ENCODE assay signal across 12 cellular contexts in genomic region chr11:46281374-46281831, GRCh38. TPM values are rescaled to one million over a fixed set of nuclear protein-coding genes. Genes with fewer than 3 reads are reported as not detected.
DNase-seq lines count a peak whose midpoint lies in the region; ATAC-seq and TF ChIP-seq lines count a peak whose summit lies in the region.
"Had no signal": no experiment of that assay in that cellular context is flagged by ENCODE, and none has a peak within 500 bp of the region (broad histone marks: within the 10 kb centered on the region; RNA-seq: fewer than 3 reads in every experiment).

No MANE protein-coding gene starts in this region.

- H3K27me3 Mint-ChIP-seq in Calu3 (ENCODE audit: unreplicated experiment) (peaks cover 100% of the 10 kb centered on the region), osteocyte (ENCODE audit: unreplicated experiment) (no peaks in the 10 kb centered on the region)

- H3K4me3 Mint-ChIP-seq in Calu3 (ENCODE audit: low read depth, unreplicated experiment) (no peak overlapping the region), osteocyte (ENCODE audit: unreplicated experiment) (peak overlapping the region; percentile 39)

- H3K36me3 ChIP-seq in esophagus muscularis mucosa, result no peaks in the 10 kb centered on the region
- H3K36me3 ChIP-seq: HAP-1 had no signal

- BruUV-seq in Calu3 (replicated peaks; lab: Mats Ljungman, UMichigan), result no TSS peak

- TF ChIP-seq CTCF in Calu3 (IDR thresholded peaks at IDR 0.05; ENCODE audit: unreplicated experiment), result no peak
- TF ChIP-seq CTCF in esophagus muscularis mucosa (IDR thresholded peaks at IDR 0.05), result no peak
- no peak for TF ChIP-seq CTCF in osteocyte (IDR thresholded peaks at IDR 0.05)
- no peak for TF ChIP-seq CTCF in foreskin keratinocyte (conservative IDR thresholded peaks at IDR 0.05)
- TF ChIP-seq CTCF in GM13976 (IDR thresholded peaks at IDR 0.05; ENCODE audit: borderline replicate concordance, control extremely low read depth, extremely low read depth, insufficient read depth, missing control alignments), result no peak

- no peak for DNase-seq in Calu3
- DNase-seq in NAMALWA (ENCODE audit: low spot score), result peak; percentile 28
- no peak for DNase-seq in esophagus muscularis mucosa (ENCODE audit: extremely low spot score)
- DNase-seq in osteocyte (ENCODE audit: extremely low spot score, unreplicated experiment), result no peak
- no peak for DNase-seq in foreskin keratinocyte
- DNase-seq in SK-N-DZ (ENCODE audit: low spot score), result no peak
- DNase-seq in GM13976 (ENCODE audit: low spot score), result no peak
- DNase-seq: NCI-H2081 treated with DMSO at 0.1 percent for 48 hours, T-helper 1 cell had no signal

- H3K27ac ChIP-seq in esophagus muscularis mucosa (replicated peaks in 1 of 4) (peak overlapping the region in 3 of 4 donors; percentile 24 to 42 (median 28)), foreskin keratinocyte (no peak overlapping the region)

- ATAC-seq in foreskin keratinocyte (no peak), GM21723 (IDR thresholded peaks at IDR 0.05; ENCODE audit: unreplicated experiment) (no peak)
- ATAC-seq: pancreas had no signal

- TF ChIP-seq POLR2A in esophagus muscularis mucosa (IDR thresholded peaks at IDR 0.05; ENCODE audit: low read depth), result no peak

- peak overlapping the region; percentile 54 for H3K27ac Mint-ChIP-seq in Calu3 (ENCODE audit: unreplicated experiment)
- peak overlapping the region; percentile 56 for H3K27ac Mint-ChIP-seq in osteocyte (ENCODE audit: unreplicated experiment)

- H3K4me1 ChIP-seq in esophagus muscularis mucosa (peaks cover 37 to 56% (median 48%) of the 10 kb centered on the region in 4 donors), foreskin keratinocyte (no peaks in the 10 kb centered on the region)

- no peaks in the 10 kb centered on the region for H3K9me3 ChIP-seq in esophagus muscularis mucosa
- H3K9me3 ChIP-seq: HAP-1, pancreas had no signal

- H3K4me1 Mint-ChIP-seq in Calu3 (ENCODE audit: low read depth, unreplicated experiment) (peaks cover 23% of the 10 kb centered on the region), osteocyte (ENCODE audit: unreplicated experiment) (peaks cover 58% of the 10 kb centered on the region)

- TF ChIP-seq EP300 in esophagus muscularis mucosa (IDR thresholded peaks at IDR 0.05), result no peak

- no peak overlapping the region for H3K4me3 ChIP-seq in esophagus muscularis mucosa
- H3K4me3 ChIP-seq: HAP-1 had no signal

- intact Hi-C loops in Calu3 (cut with micrococcal nuclease; ENCODE audit: unreplicated experiment), result no loop called here
- intact Hi-C loops in esophagus muscularis mucosa (cut with DNase I), result no loop called here

- CTCF ChIA-PET in Calu3 (lab: Charles Lee), result no interaction called here

- H3K36me3 Mint-ChIP-seq in Calu3 (ENCODE audit: insufficient read depth, unreplicated experiment) (no peaks in the 10 kb centered on the region), osteocyte (ENCODE audit: unreplicated experiment) (peaks cover 2% of the 10 kb centered on the region)

- H3K9me3 Mint-ChIP-seq in Calu3 (ENCODE audit: low read depth, unreplicated experiment), result no peaks in the 10 kb centered on the region
- H3K9me3 Mint-ChIP-seq in osteocyte (ENCODE audit: unreplicated experiment), result no peaks in the 10 kb centered on the region

- 43% methylated on average over 3 of the region's 7 CpGs for WGBS in esophagus muscularis mucosa

- H3K27me3 ChIP-seq in esophagus muscularis mucosa (peaks cover 0 to 39% (median 16%) of the 10 kb centered on the region in 4 donors), foreskin keratinocyte (peaks cover 47% of the 10 kb centered on the region)
- H3K27me3 ChIP-seq: pancreas had no signal

- in situ Hi-C loops in GM13976 (cut with MboI; ENCODE audit: low sequenced_read_pairs, unreplicated experiment), result no loop called here

RNA-seq across cellular contexts. Expression of gene CREB3L1, which starts 3.9 kb away (rescaled TPM):
- 0.61 TPM in 1 of 2 replicates, not detected in the other for total RNA-seq in Calu3 (2022)
- 1 to 10 TPM; 1.3 to 8.7 (median 3.7) TPM for total RNA-seq in esophagus muscularis mucosa
- 77.0 and 78.6 TPM in 2 replicates for total RNA-seq in osteocyte
- total RNA-seq in foreskin keratinocyte, result 0.35 and 0.88 TPM in 2 replicates
- 0.61 and 1.1 TPM in 2 replicates for polyA plus RNA-seq in foreskin keratinocyte
- 0.21 TPM in 1 of 2 replicates, not detected in the other for polyA plus RNA-seq in SK-N-DZ (2014; cell fraction: cytosol; rRNA removed)
- polyA plus RNA-seq in SK-N-DZ (2014; cell fraction: nucleus; rRNA removed), result not detected in 2 replicates
